ENCODE assay signal across 1 cellular context in the genomic region with DNA sequence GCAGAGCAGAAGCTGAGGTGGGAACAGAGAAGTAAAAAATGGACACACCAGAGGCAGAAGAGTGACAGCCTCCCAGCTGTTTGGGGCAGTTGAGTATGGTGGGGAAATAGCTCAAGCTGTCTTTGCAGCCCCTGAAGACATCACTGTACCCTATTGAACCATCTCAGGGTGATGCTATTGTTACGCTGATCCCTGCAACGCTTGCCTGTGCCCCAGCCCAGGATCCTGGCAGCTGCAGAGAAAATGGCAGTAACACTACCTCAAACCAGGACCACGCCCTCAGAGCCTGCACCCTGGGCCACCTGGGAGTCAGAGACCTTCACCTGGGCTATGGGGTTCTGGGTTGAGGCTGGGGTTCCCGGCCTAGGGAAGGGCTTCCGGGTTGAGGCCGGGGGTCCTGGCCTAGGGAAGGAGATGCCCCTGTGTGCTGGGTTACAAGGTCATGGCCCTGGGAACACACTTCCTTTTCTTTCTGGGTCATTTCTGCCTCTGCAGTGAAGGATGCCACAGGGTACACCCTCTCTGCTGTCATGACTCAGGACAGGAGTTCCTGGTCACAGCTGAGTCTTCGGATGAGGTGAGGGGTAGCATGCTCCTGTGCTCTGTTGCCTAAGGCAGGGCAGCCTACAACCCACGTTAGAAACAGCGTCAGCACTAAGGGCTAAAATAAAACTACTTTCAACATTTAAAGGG.
TF ChIP-seq lines count a peak whose summit lies in the region.

No MANE protein-coding gene starts in this region.

TF ChIP-seq in GM23338, 12 proteins besides CTCF, POLR2A, EP300 and RAD21 (continued from another document):
- TF ChIP-seq, protein P1, sequence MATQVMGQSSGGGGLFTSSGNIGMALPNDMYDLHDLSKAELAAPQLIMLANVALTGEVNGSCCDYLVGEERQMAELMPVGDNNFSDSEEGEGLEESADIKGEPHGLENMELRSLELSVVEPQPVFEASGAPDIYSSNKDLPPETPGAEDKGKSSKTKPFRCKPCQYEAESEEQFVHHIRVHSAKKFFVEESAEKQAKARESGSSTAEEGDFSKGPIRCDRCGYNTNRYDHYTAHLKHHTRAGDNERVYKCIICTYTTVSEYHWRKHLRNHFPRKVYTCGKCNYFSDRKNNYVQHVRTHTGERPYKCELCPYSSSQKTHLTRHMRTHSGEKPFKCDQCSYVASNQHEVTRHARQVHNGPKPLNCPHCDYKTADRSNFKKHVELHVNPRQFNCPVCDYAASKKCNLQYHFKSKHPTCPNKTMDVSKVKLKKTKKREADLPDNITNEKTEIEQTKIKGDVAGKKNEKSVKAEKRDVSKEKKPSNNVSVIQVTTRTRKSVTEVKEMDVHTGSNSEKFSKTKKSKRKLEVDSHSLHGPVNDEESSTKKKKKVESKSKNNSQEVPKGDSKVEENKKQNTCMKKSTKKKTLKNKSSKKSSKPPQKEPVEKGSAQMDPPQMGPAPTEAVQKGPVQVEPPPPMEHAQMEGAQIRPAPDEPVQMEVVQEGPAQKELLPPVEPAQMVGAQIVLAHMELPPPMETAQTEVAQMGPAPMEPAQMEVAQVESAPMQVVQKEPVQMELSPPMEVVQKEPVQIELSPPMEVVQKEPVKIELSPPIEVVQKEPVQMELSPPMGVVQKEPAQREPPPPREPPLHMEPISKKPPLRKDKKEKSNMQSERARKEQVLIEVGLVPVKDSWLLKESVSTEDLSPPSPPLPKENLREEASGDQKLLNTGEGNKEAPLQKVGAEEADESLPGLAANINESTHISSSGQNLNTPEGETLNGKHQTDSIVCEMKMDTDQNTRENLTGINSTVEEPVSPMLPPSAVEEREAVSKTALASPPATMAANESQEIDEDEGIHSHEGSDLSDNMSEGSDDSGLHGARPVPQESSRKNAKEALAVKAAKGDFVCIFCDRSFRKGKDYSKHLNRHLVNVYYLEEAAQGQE (IDR thresholded peaks at IDR 0.05; ENCODE audit: unreplicated experiment), result no peak
- no peak for TF ChIP-seq EZH2phosphoT487 (IDR thresholded peaks at IDR 0.05; ENCODE audit: unreplicated experiment)
- no peak for TF ChIP-seq CREB1 (CRISPR knock-in tag; IDR thresholded peaks at IDR 0.05; ENCODE audit: low read depth)
TF ChIP-seq in GM23338: peak in this region for 0.
